24 cellular contexts compared by ENCODE assay signal in the genomic region with DNA sequence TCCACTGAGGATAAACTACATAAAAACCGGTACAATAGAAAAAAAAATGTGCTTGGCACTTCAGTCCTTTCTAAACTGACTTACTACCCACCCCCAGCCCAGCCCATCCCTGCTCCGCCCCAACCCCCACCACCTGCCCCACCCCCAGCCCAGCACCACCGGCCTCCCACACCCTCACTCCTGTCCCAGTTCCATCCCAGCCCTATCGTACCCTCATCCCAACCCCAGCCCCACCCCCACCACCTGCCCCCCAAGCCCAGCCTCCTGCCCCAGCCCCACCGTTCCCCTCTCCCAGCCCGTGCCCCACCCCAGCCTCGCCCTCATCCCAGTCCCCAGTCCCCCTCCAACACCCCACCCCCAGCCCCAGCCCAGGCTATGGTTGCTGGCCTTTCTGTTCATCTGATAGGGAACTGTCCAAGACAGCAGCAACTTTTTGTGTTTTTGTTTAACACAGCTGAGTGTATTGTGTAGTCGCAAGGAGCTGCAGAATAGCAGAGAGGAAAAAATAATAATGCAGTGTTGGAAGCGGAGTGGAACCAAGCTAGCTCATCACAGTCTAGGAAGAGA.
DNase-seq lines count a peak whose midpoint lies in the region; ATAC-seq and TF ChIP-seq lines count a peak whose summit lies in the region.
"Had no signal": no experiment of that assay in that cellular context is flagged by ENCODE, and none has a peak within 500 bp of the region (broad histone marks: within the 10 kb centered on the region; RNA-seq: fewer than 3 reads in every experiment).

No MANE protein-coding gene starts in this region.

- H3K9me1 ChIP-seq in IMR-90 (ENCODE audit: insufficient read depth, low read length) = peaks cover 12% of the 10 kb centered on the region

- no peak overlapping the region for H3K23ac ChIP-seq in IMR-90 (ENCODE audit: low read depth, low read length)

- no peak overlapping the region for H2BK5ac ChIP-seq in IMR-90 (ENCODE audit: low read depth, low read length, poor library complexity, severe bottlenecking)

- dilution Hi-C loops in IMR-90 (cut with HindIII; ENCODE audit: low sequenced_read_pairs, unreplicated experiment) = no loop called here

- H3K9me3 ChIP-seq in IMR-90 (ENCODE audit: control insufficient read depth, insufficient read depth, low read length) (no peaks in the 10 kb centered on the region), thyroid gland (no peaks in the 10 kb centered on the region), transverse colon (no peaks in the 10 kb centered on the region)
- H3K9me3 ChIP-seq: BLaER1 treated with 17β-estradiol and CSF1 and Interleukin-3, amounts not matched to agents 10 nM and 100 nM; body of pancreas; ovary had no signal

- 0 out of 2 replicates have a peak overlapping the region, but pooled peaks have one; percentile 87 for H2BK20ac ChIP-seq in IMR-90 (ENCODE audit: low read depth, low read length)

- WGBS in IMR-90 (ENCODE audit: extremely low coverage in 2 of 2, insufficient read length in 1 of 2), 2 experiments = no CpG with 5 or more reads among the region's 9 CpGs
- WGBS in thyroid gland, 2 donors = 54 to 58% methylated on average over 8 to 9 of the region's 9 CpGs
- 47 to 58% methylated on average over 2 to 9 of the region's 9 CpGs for WGBS in transverse colon (ENCODE audit: low coverage in 1 of 2), 2 donors

- H3K27ac ChIP-seq in IMR-90 (ENCODE audit: insufficient read depth, low read length) (no peak overlapping the region), cingulate gyrus (ENCODE audit: low read depth, low read length) (peak overlapping the region; percentile 40), thyroid gland (peak overlapping the region; percentile 81 to 91 (median 87)), transverse colon (no peak overlapping the region)
- H3K27ac ChIP-seq: BLaER1 treated with 17β-estradiol and CSF1 and Interleukin-3, amounts not matched to agents 10 nM and 100 nM; body of pancreas; ovary had no signal

- no peak overlapping the region for H2AFZ ChIP-seq in IMR-90 (replicated peaks; ENCODE audit: low read length, poor library complexity)

- no TSS peak for BruUV-seq in IMR-90 (replicated peaks; lab: Mats Ljungman, UMichigan)

- H3K4me1 ChIP-seq in IMR-90 (ENCODE audit: control insufficient read depth, insufficient read depth, low read length) (peaks cover 10% of the 10 kb centered on the region), thyroid gland (peaks cover 37 to 69% of the 10 kb centered on the region in 2 donors), transverse colon (peaks cover 0 to 7% (median 5%) of the 10 kb centered on the region in 4 donors)

- H2BK120ac ChIP-seq in IMR-90 (ENCODE audit: low read depth, low read length) = no peak overlapping the region

- no peak for TF ChIP-seq RAD21 in IMR-90 (IDR thresholded peaks at IDR 0.05; ENCODE audit: low read length)

- no peak overlapping the region for H3K18ac ChIP-seq in IMR-90 (ENCODE audit: low read depth, low read length)

- no peak overlapping the region for H4K8ac ChIP-seq in IMR-90 (ENCODE audit: low read depth in 2 of 2, low read length in 2 of 2)

- intact Hi-C loops in IMR-90 (cut with micrococcal nuclease) = loop anchor here (5.0 kb wide), 1 partner anchor 58 kb away; no protein-coding TSS in a partner anchor
- intact Hi-C loops in thyroid gland (cut with DNase I) = loop anchor here (10.0 kb wide), 1 partner anchor 50 kb away; no protein-coding TSS in a partner anchor
- intact Hi-C loops in transverse colon (cut with DNase I; ENCODE audit: low total_unique reads) = no loop called here

- H4K5ac ChIP-seq in IMR-90 (ENCODE audit: low read depth, low read length) = no peak overlapping the region

- no peak overlapping the region for H3K4me3 ChIP-seq in IMR-90 (ENCODE audit: insufficient read depth, low read depth, low read length)
- H3K4me3 ChIP-seq in thyroid gland (replicated peaks in 1 of 3) = no peak overlapping the region
- H3K4me3 ChIP-seq in transverse colon = no peak overlapping the region
- H3K4me3 ChIP-seq: BLaER1 treated with 17β-estradiol and CSF1 and Interleukin-3, amounts not matched to agents 10 nM and 100 nM; body of pancreas; ovary had no signal

- no peak overlapping the region for H3K9ac ChIP-seq in IMR-90 (ENCODE audit: low read depth, low read length)
- H3K9ac ChIP-seq: BLaER1 treated with 17β-estradiol and CSF1 and Interleukin-3, amounts not matched to agents 10 nM and 100 nM had no signal

- no peak overlapping the region for H3K4me2 ChIP-seq in IMR-90 (ENCODE audit: low read depth, low read length)
- H3K4me2 ChIP-seq: BLaER1 treated with 17β-estradiol and CSF1 and Interleukin-3, amounts not matched to agents 10 nM and 100 nM had no signal

- H3K27me3 ChIP-seq in IMR-90 (ENCODE audit: control insufficient read depth, insufficient read depth, low read length) (no peaks in the 10 kb centered on the region), thyroid gland (no peaks in the 10 kb centered on the region), transverse colon (no peaks in the 10 kb centered on the region)
- H3K27me3 ChIP-seq: BLaER1 treated with 17β-estradiol and CSF1 and Interleukin-3, amounts not matched to agents 10 nM and 100 nM; body of pancreas; ovary had no signal

- CTCF ChIA-PET in IMR-90 (lab: Yijun Ruan, JAX) = no interaction called here

- peaks cover 21 to 47% of the 10 kb centered on the region in 2 experiments for H3K79me1 ChIP-seq in IMR-90 (ENCODE audit: low read depth in 1 of 2, low read length in 2 of 2)

- H2AK9ac ChIP-seq in IMR-90 (replicated peaks; ENCODE audit: low read depth, low read length, poor library complexity) = no peak overlapping the region

- peak overlapping the region; percentile 83; the same call in 1 of the 2 replicates for H3K14ac ChIP-seq in IMR-90 (replicated peaks; ENCODE audit: low read depth, low read length)

- ATAC-seq in IMR-90 (ENCODE audit: low read depth) = no peak
- no peak for ATAC-seq in GM21526 (IDR thresholded peaks at IDR 0.05; ENCODE audit: low FRiP score, unreplicated experiment)
- no peak for ATAC-seq in HG02763 (IDR thresholded peaks at IDR 0.05; ENCODE audit: unreplicated experiment)
- ATAC-seq: activated CD4-positive, alpha-beta T cell treated with anti-CD3 and anti-CD28 coated beads for 36 hours; activated CD8-positive, alpha-beta T cell treated with anti-CD3 and anti-CD28 coated beads for 36 hours; body of pancreas had no signal

- DNase-seq in IMR-90 = no peak
- peak; percentile 56 for DNase-seq in iPS-NIHi11 (ENCODE audit: low spot score)
- no peak for DNase-seq in thyroid gland
- DNase-seq in transverse colon = no peak
- no peak for DNase-seq in activated gamma-delta T cell treated with Interleukin-2 at 50 U/mL for 16 hours
- DNase-seq: activated CD4-positive, alpha-beta T cell treated with anti-CD3 and anti-CD28 coated beads for 36 hours; activated CD8-positive, alpha-beta memory T cell treated with anti-CD3 and anti-CD28 coated beads, Interleukin-2, amount 50 U/mL, for 48 hours; activated CD8-positive, alpha-beta T cell treated with anti-CD3 and anti-CD28 coated beads for 36 hours; activated naive CD4-positive, alpha-beta T cell treated with anti-CD3 and anti-CD28 coated beads for 36 hours; body of pancreas; COR-L47; DMS53; Karpas-422; NCI-H1417; NCI-H2029; NCI-H2227 treated with DMSO at 0.1 percent for 48 hours; NCI-H526 treated with DMSO at 0.1 percent for 48 hours; ovary; SHP77 treated with DMSO at 0.1 percent for 48 hours; small intestine had no signal

- no peak for TF ChIP-seq EP300 in transverse colon (IDR thresholded peaks at IDR 0.05; ENCODE audit: low read depth)

- peaks cover 3% of the 10 kb centered on the region; the same call in 1 of the 2 replicates for H4K20me1 ChIP-seq in IMR-90 (ENCODE audit: insufficient read depth, low read length)

- peak overlapping the region; percentile 76; the same call in 2 of the 3 replicates for H2BK15ac ChIP-seq in IMR-90 (ENCODE audit: low read depth, low read length)

- no peak overlapping the region for H3K4ac ChIP-seq in IMR-90 (ENCODE audit: low read depth, low read length)

- peak overlapping the region; percentile 81; the same call in 1 of the 2 replicates for H2AK5ac ChIP-seq in IMR-90 (ENCODE audit: low read depth, low read length)

- no peak overlapping the region for H4K91ac ChIP-seq in IMR-90 (ENCODE audit: insufficient read depth, low read depth, low read length)

- TF ChIP-seq CTCF in IMR-90 (conservative IDR thresholded peaks at IDR 0.05; ENCODE audit: low read depth, low read length) = no peak
- TF ChIP-seq CTCF in thyroid gland (IDR thresholded peaks at IDR 0.05) = no peak
- TF ChIP-seq CTCF in transverse colon (IDR thresholded peaks at IDR 0.05) = no peak

- POLR2A ChIA-PET in IMR-90 (lab: Charles Lee; ENCODE audit: unreplicated experiment) = no interaction called here

- H3K36me3 ChIP-seq in IMR-90 (ENCODE audit: control insufficient read depth, insufficient read depth, low read length) (no peaks in the 10 kb centered on the region; the same call in 1 of the 2 replicates), thyroid gland (no peaks in the 10 kb centered on the region), transverse colon (no peaks in the 10 kb centered on the region)
- H3K36me3 ChIP-seq: BLaER1 treated with 17β-estradiol and CSF1 and Interleukin-3, amounts not matched to agents 10 nM and 100 nM; ovary had no signal

- in situ Hi-C loops in IMR-90 (cut with MboI; ENCODE audit: low sequenced_read_pairs) = no loop called here
- in situ Hi-C loops in transverse colon (cut with MboI; ENCODE audit: low pct_ligation_motif_present in 1 of 4, low pct_unique_long_range_greater_than_20kb in 1 of 4, low sequenced_read_pairs in 3 of 4) = no loop called here

- H3K56ac ChIP-seq in IMR-90 (ENCODE audit: extremely low read depth, insufficient read depth, low read length) = no peak overlapping the region

- TF ChIP-seq POLR2A in IMR-90 (IDR thresholded peaks at IDR 0.05; ENCODE audit: low read depth, low read length) (no peak), thyroid gland (IDR thresholded peaks at IDR 0.05) (no peak), transverse colon (IDR thresholded peaks at IDR 0.05) (no peak)

TF ChIP-seq in IMR-90, 13 proteins besides CTCF, POLR2A, EP300 and RAD21 (continues in another document):
- TF ChIP-seq MAZ (IDR thresholded peaks at IDR 0.05; ENCODE audit: borderline replicate concordance, low read depth, low read length) (no peak), SMC3 (IDR thresholded peaks at IDR 0.05; ENCODE audit: low read depth, low read length) (no peak), RCOR1 (IDR thresholded peaks at IDR 0.05; ENCODE audit: insufficient replicate concordance, low read length) (no peak), RFX5 (IDR thresholded peaks at IDR 0.05; ENCODE audit: low read depth, low read length) (no peak), FOS (IDR thresholded peaks at IDR 0.05; ENCODE audit: low read depth, low read length) (no peak), MAFK (IDR thresholded peaks at IDR 0.05; ENCODE audit: low read depth, low read length) (no peak), NFE2L2 (IDR thresholded peaks at IDR 0.05; ENCODE audit: low read depth, low read length) (no peak), BHLHE40 (IDR thresholded peaks at IDR 0.05; ENCODE audit: low read depth, low read length) (no peak), MXI1 (IDR thresholded peaks at IDR 0.05; ENCODE audit: borderline replicate concordance, low read depth, low read length) (no peak), CEBPB (IDR thresholded peaks at IDR 0.05; ENCODE audit: low read depth, low read length) (no peak)

Comparison
In these comparisons a context has a peak if more than half of its experiments do, and no peak if none do; other contexts are left out.
1. H3K27ac ChIP-seq: peak in cingulate gyrus (single experiment) and thyroid gland (3 of 3); none in IMR-90 (single experiment) and transverse colon (0 of 4).